Comparison of ENCODE assay signal across 2 cellular contexts in the genomic region with DNA sequence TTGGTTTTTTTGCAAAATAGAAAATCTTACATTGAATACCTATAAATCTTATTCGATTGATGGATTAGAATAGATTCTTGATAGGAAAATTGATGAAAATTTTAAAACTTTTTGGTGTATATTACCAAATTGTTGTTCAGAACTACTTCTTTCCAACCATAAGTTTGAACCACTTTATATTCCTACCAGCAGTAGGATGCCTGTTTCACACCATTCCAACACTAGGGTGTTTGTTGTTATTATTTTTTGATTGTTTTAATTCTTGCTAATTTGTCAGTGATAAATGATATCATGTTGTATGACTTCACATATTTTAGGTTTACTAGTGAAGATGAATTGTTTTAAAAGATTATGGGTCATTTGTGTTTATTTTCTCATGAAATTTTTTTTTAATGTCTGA.
TF ChIP-seq lines count a peak whose summit lies in the region.

No MANE protein-coding gene starts in this region.

TF ChIP-seq in HCT116, 20 proteins besides CTCF, POLR2A, EP300 and RAD21:
- TF ChIP-seq SP1 (IDR thresholded peaks at IDR 0.05; ENCODE audit: low read depth) = no peak
TF ChIP-seq in HCT116: peak in this region for 0.

TF ChIP-seq in K562, 482 proteins besides CTCF, POLR2A, EP300 and RAD21:
- TF ChIP-seq SMARCC2 (IDR thresholded peaks at IDR 0.05; ENCODE audit: low read depth) = no peak
- TF ChIP-seq, protein P1, sequence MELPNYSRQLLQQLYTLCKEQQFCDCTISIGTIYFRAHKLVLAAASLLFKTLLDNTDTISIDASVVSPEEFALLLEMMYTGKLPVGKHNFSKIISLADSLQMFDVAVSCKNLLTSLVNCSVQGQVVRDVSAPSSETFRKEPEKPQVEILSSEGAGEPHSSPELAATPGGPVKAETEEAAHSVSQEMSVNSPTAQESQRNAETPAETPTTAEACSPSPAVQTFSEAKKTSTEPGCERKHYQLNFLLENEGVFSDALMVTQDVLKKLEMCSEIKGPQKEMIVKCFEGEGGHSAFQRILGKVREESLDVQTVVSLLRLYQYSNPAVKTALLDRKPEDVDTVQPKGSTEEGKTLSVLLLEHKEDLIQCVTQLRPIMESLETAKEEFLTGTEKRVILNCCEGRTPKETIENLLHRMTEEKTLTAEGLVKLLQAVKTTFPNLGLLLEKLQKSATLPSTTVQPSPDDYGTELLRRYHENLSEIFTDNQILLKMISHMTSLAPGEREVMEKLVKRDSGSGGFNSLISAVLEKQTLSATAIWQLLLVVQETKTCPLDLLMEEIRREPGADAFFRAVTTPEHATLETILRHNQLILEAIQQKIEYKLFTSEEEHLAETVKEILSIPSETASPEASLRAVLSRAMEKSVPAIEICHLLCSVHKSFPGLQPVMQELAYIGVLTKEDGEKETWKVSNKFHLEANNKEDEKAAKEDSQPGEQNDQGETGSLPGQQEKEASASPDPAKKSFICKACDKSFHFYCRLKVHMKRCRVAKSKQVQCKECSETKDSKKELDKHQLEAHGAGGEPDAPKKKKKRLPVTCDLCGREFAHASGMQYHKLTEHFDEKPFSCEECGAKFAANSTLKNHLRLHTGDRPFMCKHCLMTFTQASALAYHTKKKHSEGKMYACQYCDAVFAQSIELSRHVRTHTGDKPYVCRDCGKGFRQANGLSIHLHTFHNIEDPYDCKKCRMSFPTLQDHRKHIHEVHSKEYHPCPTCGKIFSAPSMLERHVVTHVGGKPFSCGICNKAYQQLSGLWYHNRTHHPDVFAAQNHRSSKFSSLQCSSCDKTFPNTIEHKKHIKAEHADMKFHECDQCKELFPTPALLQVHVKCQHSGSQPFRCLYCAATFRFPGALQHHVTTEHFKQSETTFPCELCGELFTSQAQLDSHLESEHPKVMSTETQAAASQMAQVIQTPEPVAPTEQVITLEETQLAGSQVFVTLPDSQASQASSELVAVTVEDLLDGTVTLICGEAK (IDR thresholded peaks at IDR 0.05) = no peak
- TF ChIP-seq, protein P1 (CRISPR knock-in tag; IDR thresholded peaks at IDR 0.05) = no peak
- TF ChIP-seq, protein P2, sequence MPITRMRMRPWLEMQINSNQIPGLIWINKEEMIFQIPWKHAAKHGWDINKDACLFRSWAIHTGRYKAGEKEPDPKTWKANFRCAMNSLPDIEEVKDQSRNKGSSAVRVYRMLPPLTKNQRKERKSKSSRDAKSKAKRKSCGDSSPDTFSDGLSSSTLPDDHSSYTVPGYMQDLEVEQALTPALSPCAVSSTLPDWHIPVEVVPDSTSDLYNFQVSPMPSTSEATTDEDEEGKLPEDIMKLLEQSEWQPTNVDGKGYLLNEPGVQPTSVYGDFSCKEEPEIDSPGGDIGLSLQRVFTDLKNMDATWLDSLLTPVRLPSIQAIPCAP (CRISPR knock-in tag; IDR thresholded peaks at IDR 0.05; ENCODE audit: borderline replicate concordance) = no peak
- TF ChIP-seq, protein P3, sequence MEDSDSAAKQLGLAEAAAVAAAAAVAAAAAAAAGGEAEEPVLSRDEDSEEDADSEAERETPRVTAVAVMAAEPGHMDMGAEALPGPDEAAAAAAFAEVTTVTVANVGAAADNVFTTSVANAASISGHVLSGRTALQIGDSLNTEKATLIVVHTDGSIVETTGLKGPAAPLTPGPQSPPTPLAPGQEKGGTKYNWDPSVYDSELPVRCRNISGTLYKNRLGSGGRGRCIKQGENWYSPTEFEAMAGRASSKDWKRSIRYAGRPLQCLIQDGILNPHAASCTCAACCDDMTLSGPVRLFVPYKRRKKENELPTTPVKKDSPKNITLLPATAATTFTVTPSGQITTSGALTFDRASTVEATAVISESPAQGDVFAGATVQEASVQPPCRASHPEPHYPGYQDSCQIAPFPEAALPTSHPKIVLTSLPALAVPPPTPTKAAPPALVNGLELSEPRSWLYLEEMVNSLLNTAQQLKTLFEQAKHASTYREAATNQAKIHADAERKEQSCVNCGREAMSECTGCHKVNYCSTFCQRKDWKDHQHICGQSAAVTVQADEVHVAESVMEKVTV (CRISPR knock-in tag; IDR thresholded peaks at IDR 0.05) = no peak
- no peak for TF ChIP-seq ZNF175 (CRISPR knock-in tag; IDR thresholded peaks at IDR 0.05; ENCODE audit: low read depth)
- TF ChIP-seq DMBX1 (CRISPR knock-in tag; IDR thresholded peaks at IDR 0.05; ENCODE audit: borderline replicate concordance) = no peak
- TF ChIP-seq FOSL1 (tag; conservative IDR thresholded peaks at IDR 0.05) = no peak
- TF ChIP-seq SPI1 (IDR thresholded peaks at IDR 0.05; ENCODE audit: borderline replicate concordance, low read depth, low read length) = no peak
- TF ChIP-seq NFE2 (IDR thresholded peaks at IDR 0.05; ENCODE audit: low read depth) = no peak
- no peak for TF ChIP-seq ZNF79 (CRISPR knock-in tag; IDR thresholded peaks at IDR 0.05; ENCODE audit: low read depth)
- TF ChIP-seq, protein P4, sequence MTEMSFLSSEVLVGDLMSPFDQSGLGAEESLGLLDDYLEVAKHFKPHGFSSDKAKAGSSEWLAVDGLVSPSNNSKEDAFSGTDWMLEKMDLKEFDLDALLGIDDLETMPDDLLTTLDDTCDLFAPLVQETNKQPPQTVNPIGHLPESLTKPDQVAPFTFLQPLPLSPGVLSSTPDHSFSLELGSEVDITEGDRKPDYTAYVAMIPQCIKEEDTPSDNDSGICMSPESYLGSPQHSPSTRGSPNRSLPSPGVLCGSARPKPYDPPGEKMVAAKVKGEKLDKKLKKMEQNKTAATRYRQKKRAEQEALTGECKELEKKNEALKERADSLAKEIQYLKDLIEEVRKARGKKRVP (CRISPR knock-in tag; IDR thresholded peaks at IDR 0.05) = no peak
- no peak for TF ChIP-seq DNMT1 (IDR thresholded peaks at IDR 0.05)
- TF ChIP-seq DACH1 (IDR thresholded peaks at IDR 0.05; ENCODE audit: partially characterized antibody) = no peak
- TF ChIP-seq SETDB1 (IDR thresholded peaks at IDR 0.05; ENCODE audit: low read length) = no peak
- no peak for TF ChIP-seq ZNF347 (CRISPR knock-in tag; IDR thresholded peaks at IDR 0.05; ENCODE audit: low read depth)
- no peak for TF ChIP-seq STAT5A (IDR thresholded peaks at IDR 0.05; ENCODE audit: borderline replicate concordance, low read length)
- TF ChIP-seq, protein P5, sequence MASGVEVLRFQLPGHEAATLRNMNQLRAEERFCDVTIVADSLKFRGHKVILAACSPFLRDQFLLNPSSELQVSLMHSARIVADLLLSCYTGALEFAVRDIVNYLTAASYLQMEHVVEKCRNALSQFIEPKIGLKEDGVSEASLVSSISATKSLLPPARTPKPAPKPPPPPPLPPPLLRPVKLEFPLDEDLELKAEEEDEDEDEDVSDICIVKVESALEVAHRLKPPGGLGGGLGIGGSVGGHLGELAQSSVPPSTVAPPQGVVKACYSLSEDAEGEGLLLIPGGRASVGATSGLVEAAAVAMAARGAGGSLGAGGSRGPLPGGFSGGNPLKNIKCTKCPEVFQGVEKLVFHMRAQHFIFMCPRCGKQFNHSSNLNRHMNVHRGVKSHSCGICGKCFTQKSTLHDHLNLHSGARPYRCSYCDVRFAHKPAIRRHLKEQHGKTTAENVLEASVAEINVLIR (CRISPR knock-in tag; IDR thresholded peaks at IDR 0.05) = no peak
